ENCODE assay signal across 1 cellular context in the genomic region with DNA sequence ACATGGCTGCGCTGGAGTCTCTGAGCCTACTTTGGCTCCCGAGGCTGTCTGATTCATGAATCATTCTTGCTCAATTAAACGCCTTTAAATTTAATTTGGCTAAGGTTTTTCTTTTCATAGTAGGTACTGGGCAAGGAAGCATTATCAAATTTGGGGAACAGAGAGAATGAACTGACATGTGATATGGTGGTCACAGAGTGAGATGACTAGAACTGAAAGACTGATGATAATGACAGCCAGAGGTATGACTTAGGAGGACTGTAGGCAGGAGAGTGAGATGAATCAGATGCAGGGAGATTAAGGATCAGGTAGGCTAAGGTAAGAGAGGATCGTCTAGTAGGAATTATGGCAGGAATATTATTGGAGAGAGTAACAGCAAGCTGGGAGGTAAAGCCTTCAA.
TF ChIP-seq lines count a peak whose summit lies in the region.

No MANE protein-coding gene starts in this region.

TF ChIP-seq in HEK293, 187 proteins besides CTCF, POLR2A, EP300 and RAD21 (continued from another document):
- no peak for TF ChIP-seq ZSCAN4 (tag by site-specific recombination; IDR thresholded peaks at IDR 0.05)
- no peak for TF ChIP-seq PRDM1 (tag by site-specific recombination; IDR thresholded peaks at IDR 0.05)
- TF ChIP-seq ZBTB17 (tag by site-specific recombination; IDR thresholded peaks at IDR 0.05), result 0 out of 2 replicates have a peak, but pooled peaks have one; percentile 11
- no peak for TF ChIP-seq ZNF16 (tag by site-specific recombination; IDR thresholded peaks at IDR 0.05; ENCODE audit: low read depth)
- TF ChIP-seq REPIN1 (tag by site-specific recombination; IDR thresholded peaks at IDR 0.05; ENCODE audit: low read depth), result no peak
- TF ChIP-seq, protein P1, sequence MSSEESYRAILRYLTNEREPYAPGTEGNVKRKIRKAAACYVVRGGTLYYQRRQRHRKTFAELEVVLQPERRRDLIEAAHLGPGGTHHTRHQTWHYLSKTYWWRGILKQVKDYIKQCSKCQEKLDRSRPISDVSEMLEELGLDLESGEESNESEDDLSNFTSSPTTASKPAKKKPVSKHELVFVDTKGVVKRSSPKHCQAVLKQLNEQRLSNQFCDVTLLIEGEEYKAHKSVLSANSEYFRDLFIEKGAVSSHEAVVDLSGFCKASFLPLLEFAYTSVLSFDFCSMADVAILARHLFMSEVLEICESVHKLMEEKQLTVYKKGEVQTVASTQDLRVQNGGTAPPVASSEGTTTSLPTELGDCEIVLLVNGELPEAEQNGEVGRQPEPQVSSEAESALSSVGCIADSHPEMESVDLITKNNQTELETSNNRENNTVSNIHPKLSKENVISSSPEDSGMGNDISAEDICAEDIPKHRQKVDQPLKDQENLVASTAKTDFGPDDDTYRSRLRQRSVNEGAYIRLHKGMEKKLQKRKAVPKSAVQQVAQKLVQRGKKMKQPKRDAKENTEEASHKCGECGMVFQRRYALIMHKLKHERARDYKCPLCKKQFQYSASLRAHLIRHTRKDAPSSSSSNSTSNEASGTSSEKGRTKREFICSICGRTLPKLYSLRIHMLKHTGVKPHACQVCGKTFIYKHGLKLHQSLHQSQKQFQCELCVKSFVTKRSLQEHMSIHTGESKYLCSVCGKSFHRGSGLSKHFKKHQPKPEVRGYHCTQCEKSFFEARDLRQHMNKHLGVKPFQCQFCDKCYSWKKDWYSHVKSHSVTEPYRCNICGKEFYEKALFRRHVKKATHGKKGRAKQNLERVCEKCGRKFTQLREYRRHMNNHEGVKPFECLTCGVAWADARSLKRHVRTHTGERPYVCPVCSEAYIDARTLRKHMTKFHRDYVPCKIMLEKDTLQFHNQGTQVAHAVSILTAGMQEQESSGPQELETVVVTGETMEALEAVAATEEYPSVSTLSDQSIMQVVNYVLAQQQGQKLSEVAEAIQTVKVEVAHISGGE (tag by site-specific recombination; conservative IDR thresholded peaks at IDR 0.05; ENCODE audit: low read depth), result no peak
